In the genomic region with DNA sequence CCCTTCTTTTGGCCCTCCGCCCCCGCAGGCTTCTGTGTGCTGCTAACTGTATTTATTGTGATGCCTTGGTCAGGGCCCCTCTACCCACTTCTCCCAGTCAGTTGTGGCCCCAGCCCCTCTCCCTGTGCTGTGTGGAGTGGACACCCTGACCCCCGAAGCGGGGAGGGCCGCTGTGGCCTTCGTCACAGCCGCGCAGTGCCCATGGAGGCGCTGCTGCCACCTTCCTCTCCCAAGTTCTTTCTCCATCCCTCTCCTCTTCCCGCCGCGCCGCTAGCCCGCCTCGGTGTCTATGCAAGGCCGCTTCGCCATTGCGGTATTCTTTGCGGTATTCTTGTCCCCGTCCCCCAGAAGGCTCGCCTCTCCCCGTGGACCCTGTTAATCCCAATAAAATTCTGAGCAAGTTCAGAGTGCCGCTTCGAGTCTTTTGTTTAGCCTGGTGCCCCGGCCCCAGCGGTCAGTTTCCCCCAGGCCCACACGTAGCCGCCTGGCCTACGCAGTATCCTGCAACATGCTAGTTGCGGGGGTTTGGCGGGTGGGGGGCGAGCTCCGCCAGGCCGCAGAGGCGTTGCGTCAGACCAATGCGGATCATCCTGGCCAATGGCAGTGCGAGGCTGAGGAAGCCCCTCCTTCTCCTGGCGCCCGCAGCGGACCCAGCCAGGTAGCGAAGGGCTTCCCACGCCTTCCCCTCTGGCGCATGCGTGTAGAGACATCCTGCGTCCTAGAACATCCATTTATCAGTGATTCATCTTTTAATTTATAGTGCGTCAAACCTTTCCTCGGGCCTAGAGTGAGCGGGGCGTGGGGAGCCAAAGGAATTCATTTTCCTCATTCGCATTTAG, we compare ENCODE assay signal across 8 cellular contexts. TPM values are rescaled to one million over a fixed set of nuclear protein-coding genes. Genes with fewer than 3 reads are reported as not detected.
DNase-seq lines count a peak whose midpoint lies in the region; ATAC-seq and TF ChIP-seq lines count a peak whose summit lies in the region.

No MANE protein-coding gene starts in this region.

- H3K9ac ChIP-seq in HUES48 (ENCODE audit: low read depth, low read length) = peak overlapping the region; percentile 40

- H3K36me3 ChIP-seq in HUES48 (ENCODE audit: control insufficient read depth, insufficient read depth, low read length) (peaks cover 30% of the 10 kb centered on the region), WERI-Rb-1 (peaks cover 28% of the 10 kb centered on the region), breast epithelium (no peaks in the 10 kb centered on the region)

- H3K4me1 ChIP-seq in HUES48 (ENCODE audit: control insufficient read depth, insufficient read depth, low read length) = no peaks in the 10 kb centered on the region
- H3K4me1 ChIP-seq in breast epithelium = no peaks in the 10 kb centered on the region

- no peak for TF ChIP-seq POLR2A in breast epithelium (IDR thresholded peaks at IDR 0.05)

- H3K9me3 ChIP-seq in HUES48 (ENCODE audit: control insufficient read depth, insufficient read depth, low read length) (peaks cover 24% of the 10 kb centered on the region), WERI-Rb-1 (ENCODE audit: severe bottlenecking) (no peaks in the 10 kb centered on the region), breast epithelium (no peaks in the 10 kb centered on the region)

- H3K4me3 ChIP-seq in HUES48 (ENCODE audit: low read depth, low read length) (peak overlapping the region; percentile 80), WERI-Rb-1 (ENCODE audit: low read depth, low read length) (peak overlapping the region; percentile 46), breast epithelium (peak overlapping the region; percentile 33 to 61 (median 46)), skeletal muscle cell (ENCODE audit: low read depth, low read length) (peak overlapping the region; percentile 33)

- peak; percentile 71 for DNase-seq in GM10266 (ENCODE audit: extremely low spot score)
- DNase-seq in WERI-Rb-1 = peak; percentile 84
- peak; percentile 78 to 85 for DNase-seq in breast epithelium (ENCODE audit: low spot score in 2 of 2)
- DNase-seq in iPS-NIHi7 (ENCODE audit: extremely low spot score) = peak; percentile 80
- peak; percentile 62 for DNase-seq in skeletal muscle cell (ENCODE audit: low read depth)
- DNase-seq in HuH-7.5 (ENCODE audit: low spot score) = no peak

- no peak for ATAC-seq in HG03457 (IDR thresholded peaks at IDR 0.05; ENCODE audit: unreplicated experiment)

- no peaks in the 10 kb centered on the region for H3K27me3 ChIP-seq in HUES48 (ENCODE audit: control insufficient read depth, insufficient read depth, low read length)
- H3K27me3 ChIP-seq in WERI-Rb-1 (ENCODE audit: insufficient read depth, low read depth, severe bottlenecking) = peaks cover 10% of the 10 kb centered on the region
- H3K27me3 ChIP-seq in breast epithelium = peaks cover 0 to 45% of the 10 kb centered on the region in 2 donors

- TF ChIP-seq CTCF in GM10266 (IDR thresholded peaks at IDR 0.05; ENCODE audit: control insufficient read depth, insufficient read depth, low read depth, missing control alignments) (no peak), WERI-Rb-1 (IDR thresholded peaks at IDR 0.05; ENCODE audit: low read depth, low read length) (no peak), breast epithelium (IDR thresholded peaks at IDR 0.05) (no peak)

- intact Hi-C loops in breast epithelium (cut with DNase I; ENCODE audit: low total_unique reads) = no loop called here

- H3K27ac ChIP-seq in HUES48 (ENCODE audit: low read depth, low read length) (peak overlapping the region; percentile 64), WERI-Rb-1 (peak overlapping the region; percentile 67), breast epithelium (peak overlapping the region; percentile 85 to 91)

RNA-seq across cellular contexts. Expression of a gene that starts 5.6 kb away (rescaled TPM):
- total RNA-seq in breast epithelium = 10 to 100 TPM; 16.8 to 30.7 (median 29.8) TPM

RNA-seq across cellular contexts. Expression of a gene that starts 6.2 kb away (rescaled TPM):
- 10 to 100 TPM; 63.4 to 82.7 (median 76.4) TPM for total RNA-seq in breast epithelium

RNA-seq across cellular contexts. Expression of a gene that starts 39.8 kb away (rescaled TPM):
- total RNA-seq in breast epithelium = 1 to 10 TPM in 2 of 3 donors, under 1 TPM in 1; 0.96 to 2.3 (median 1.6) TPM
